1 cellular context compared by ENCODE assay signal in the genomic region with DNA sequence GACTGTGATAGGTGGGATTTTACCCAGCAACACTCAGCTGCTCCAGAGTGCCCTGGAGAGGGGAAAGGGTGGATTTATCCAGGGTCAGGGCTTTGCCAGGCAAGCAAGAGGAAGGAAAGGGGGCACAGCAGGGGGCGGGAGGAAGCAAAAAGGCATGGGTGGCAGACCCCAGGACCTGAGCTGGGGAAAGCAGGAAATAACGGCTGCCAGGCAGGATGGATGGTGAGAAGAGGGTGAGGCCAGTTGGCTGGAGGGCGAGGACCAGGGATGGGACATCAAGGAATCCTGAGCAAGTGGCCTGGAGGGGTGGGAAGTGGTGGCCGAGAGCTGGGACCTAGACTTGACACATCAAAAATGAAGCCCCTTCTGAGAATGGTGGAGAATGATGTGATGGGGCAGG.
TF ChIP-seq lines count a peak whose summit lies in the region.

No MANE protein-coding gene starts in this region.

TF ChIP-seq in SK-N-SH treated with all-trans-retinoic acid at 6 μM for 48 hours, 23 proteins besides CTCF, POLR2A, EP300 and RAD21 (continued from another document):
- TF ChIP-seq, protein P1, sequence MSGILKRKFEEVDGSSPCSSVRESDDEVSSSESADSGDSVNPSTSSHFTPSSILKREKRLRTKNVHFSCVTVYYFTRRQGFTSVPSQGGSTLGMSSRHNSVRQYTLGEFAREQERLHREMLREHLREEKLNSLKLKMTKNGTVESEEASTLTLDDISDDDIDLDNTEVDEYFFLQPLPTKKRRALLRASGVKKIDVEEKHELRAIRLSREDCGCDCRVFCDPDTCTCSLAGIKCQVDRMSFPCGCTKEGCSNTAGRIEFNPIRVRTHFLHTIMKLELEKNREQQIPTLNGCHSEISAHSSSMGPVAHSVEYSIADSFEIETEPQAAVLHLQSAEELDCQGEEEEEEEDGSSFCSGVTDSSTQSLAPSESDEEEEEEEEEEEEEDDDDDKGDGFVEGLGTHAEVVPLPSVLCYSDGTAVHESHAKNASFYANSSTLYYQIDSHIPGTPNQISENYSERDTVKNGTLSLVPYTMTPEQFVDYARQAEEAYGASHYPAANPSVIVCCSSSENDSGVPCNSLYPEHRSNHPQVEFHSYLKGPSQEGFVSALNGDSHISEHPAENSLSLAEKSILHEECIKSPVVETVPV (CRISPR knock-in tag; IDR thresholded peaks at IDR 0.05): no peak
- TF ChIP-seq TCF4 (CRISPR knock-in tag; IDR thresholded peaks at IDR 0.05; ENCODE audit: borderline replicate concordance) (no peak), BACH2 (CRISPR knock-in tag; IDR thresholded peaks at IDR 0.05; ENCODE audit: borderline replicate concordance) (no peak), ZC3H10 (CRISPR knock-in tag; IDR thresholded peaks at IDR 0.05) (no peak), TOX (CRISPR knock-in tag; IDR thresholded peaks at IDR 0.05; ENCODE audit: borderline replicate concordance) (no peak), ZNF70 (CRISPR knock-in tag; IDR thresholded peaks at IDR 0.05) (no peak)
- TF ChIP-seq, protein P2, sequence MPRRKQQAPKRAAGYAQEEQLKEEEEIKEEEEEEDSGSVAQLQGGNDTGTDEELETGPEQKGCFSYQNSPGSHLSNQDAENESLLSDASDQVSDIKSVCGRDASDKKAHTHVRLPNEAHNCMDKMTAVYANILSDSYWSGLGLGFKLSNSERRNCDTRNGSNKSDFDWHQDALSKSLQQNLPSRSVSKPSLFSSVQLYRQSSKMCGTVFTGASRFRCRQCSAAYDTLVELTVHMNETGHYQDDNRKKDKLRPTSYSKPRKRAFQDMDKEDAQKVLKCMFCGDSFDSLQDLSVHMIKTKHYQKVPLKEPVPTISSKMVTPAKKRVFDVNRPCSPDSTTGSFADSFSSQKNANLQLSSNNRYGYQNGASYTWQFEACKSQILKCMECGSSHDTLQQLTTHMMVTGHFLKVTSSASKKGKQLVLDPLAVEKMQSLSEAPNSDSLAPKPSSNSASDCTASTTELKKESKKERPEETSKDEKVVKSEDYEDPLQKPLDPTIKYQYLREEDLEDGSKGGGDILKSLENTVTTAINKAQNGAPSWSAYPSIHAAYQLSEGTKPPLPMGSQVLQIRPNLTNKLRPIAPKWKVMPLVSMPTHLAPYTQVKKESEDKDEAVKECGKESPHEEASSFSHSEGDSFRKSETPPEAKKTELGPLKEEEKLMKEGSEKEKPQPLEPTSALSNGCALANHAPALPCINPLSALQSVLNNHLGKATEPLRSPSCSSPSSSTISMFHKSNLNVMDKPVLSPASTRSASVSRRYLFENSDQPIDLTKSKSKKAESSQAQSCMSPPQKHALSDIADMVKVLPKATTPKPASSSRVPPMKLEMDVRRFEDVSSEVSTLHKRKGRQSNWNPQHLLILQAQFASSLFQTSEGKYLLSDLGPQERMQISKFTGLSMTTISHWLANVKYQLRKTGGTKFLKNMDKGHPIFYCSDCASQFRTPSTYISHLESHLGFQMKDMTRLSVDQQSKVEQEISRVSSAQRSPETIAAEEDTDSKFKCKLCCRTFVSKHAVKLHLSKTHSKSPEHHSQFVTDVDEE (CRISPR knock-in tag; IDR thresholded peaks at IDR 0.05): no peak
TF ChIP-seq in SK-N-SH treated with all-trans-retinoic acid at 6 μM for 48 hours: peak in this region for 0.
